Comparison of ENCODE assay signal across 18 cellular contexts in the genomic region with DNA sequence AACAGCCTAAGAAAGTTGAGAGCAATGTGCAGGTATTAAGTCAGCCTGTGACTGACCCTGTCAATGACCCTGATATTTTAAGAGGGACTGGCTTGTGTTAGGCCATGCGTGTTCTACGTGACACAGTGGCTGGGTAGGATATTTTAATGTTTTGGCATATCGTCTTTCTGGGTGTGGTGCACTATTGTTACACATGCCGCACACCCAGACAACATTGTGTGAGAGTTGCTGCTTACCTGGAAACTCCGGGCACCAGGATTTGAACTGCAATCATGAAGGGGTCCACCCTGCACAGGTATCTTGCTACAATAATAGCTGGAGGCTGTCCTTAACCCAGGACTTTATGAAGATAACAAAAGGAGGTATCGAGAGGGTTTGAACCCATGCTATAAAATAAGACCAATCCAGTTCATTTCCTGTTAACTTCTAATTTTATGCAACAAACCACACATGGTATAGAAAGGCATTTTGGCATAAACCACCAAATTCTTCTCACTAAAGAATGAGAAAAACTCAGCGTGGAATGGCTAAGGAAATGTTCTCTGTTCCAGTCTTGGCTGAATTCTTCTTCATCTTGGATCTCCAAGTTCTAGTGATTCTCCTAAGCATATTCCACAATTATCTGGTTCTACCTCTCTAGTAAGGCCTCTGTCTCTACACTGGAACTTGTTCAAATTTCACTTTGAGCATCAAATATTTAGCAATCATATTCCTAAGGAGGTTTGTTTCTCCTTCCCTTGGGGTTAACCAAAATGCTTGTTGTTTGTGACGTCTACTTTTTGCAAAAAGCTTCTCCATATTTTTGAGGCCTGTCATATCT.
"Had no signal": no experiment of that assay in that cellular context is flagged by ENCODE, and none has a peak within 500 bp of the region (broad histone marks: within the 10 kb centered on the region; RNA-seq: fewer than 3 reads in every experiment).

No MANE protein-coding gene starts in this region.

- H3K4me3 ChIP-seq: coronary artery, sigmoid colon, spleen, thoracic aorta had no signal

- H3K4me3 Mint-ChIP-seq: activated CD4-positive, alpha-beta T cell treated with anti-CD3 and anti-CD28 coated beads, Interleukin-2, amount 10 ng/mL, durations not matched to agents 24 days and 14 days; activated CD8-positive, alpha-beta T cell treated with anti-CD3 and anti-CD28 coated beads for 36 hours; activated naive CD4-positive, alpha-beta T cell treated with anti-CD3 and anti-CD28 coated beads for 36 hours; activated T-cell treated with anti-CD3 and anti-CD28 coated beads, Interleukin-2, amount 50 U/mL, for 24 hours; central memory CD8-positive, alpha-beta T cell; memory B cell; stimulated activated memory B cell treated with anti-CD40 and anti-IgM and Interleukin-4, amounts not matched to agents 10 μg/mL and 1 μg/mL and 100 μg/mL, for 72 hours had no signal

- DNase-seq: activated CD4-positive, alpha-beta T cell treated with anti-CD3 and anti-CD28 coated beads, Interleukin-2, amount 10 ng/mL, durations not matched to agents 24 days and 14 days; activated CD4-positive, CD25-positive, alpha-beta regulatory T cell; activated CD8-positive, alpha-beta T cell treated with anti-CD3 and anti-CD28 coated beads for 36 hours; activated naive CD4-positive, alpha-beta T cell treated with anti-CD3 and anti-CD28 coated beads for 36 hours; activated T-cell treated with anti-CD3 and anti-CD28 coated beads, Interleukin-2, amount 50 U/mL, for 24 hours; aorta; effector CD4-positive, alpha-beta T cell; naive B cell; sigmoid colon; spleen; stimulated activated CD4-positive, alpha-beta T cell treated with anti-CD3 and anti-CD28 coated beads, Interleukin-4, amount 100 ng/mL, for 4 hours; T-helper 1 cell; T-helper 9 cell had no signal

- H3K36me3 Mint-ChIP-seq: memory B cell; naive B cell; stimulated activated memory B cell treated with anti-CD40 and anti-IgM and Interleukin-4, amounts not matched to agents 10 μg/mL and 1 μg/mL and 100 μg/mL, for 72 hours had no signal

- H3K9me3 ChIP-seq: sigmoid colon, spleen, thoracic aorta had no signal

- H3K27ac Mint-ChIP-seq: activated CD4-positive, alpha-beta T cell treated with anti-CD3 and anti-CD28 coated beads, Interleukin-2, amount 10 ng/mL, durations not matched to agents 24 days and 14 days; activated CD8-positive, alpha-beta T cell treated with anti-CD3 and anti-CD28 coated beads for 36 hours; activated naive CD4-positive, alpha-beta T cell treated with anti-CD3 and anti-CD28 coated beads for 36 hours; activated T-cell treated with anti-CD3 and anti-CD28 coated beads, Interleukin-2, amount 50 U/mL, for 24 hours; memory B cell; stimulated activated memory B cell treated with anti-CD40 and anti-IgM and Interleukin-4, amounts not matched to agents 10 μg/mL and 1 μg/mL and 100 μg/mL, for 72 hours had no signal

- ATAC-seq: activated CD8-positive, alpha-beta T cell treated with anti-CD3 and anti-CD28 coated beads for 36 hours; stimulated activated memory B cell treated with anti-CD40 and anti-IgM and Interleukin-4, amounts not matched to agents 10 μg/mL and 1 μg/mL and 100 μg/mL, for 72 hours had no signal

- H3K4me1 ChIP-seq: sigmoid colon had no signal

- H3K36me3 ChIP-seq: sigmoid colon, spleen, thoracic aorta had no signal

- H3K27ac ChIP-seq: coronary artery, sigmoid colon, thoracic aorta had no signal

- H3K27me3 Mint-ChIP-seq: activated CD4-positive, alpha-beta T cell treated with anti-CD3 and anti-CD28 coated beads, Interleukin-2, amount 10 ng/mL, durations not matched to agents 24 days and 14 days; activated CD8-positive, alpha-beta T cell treated with anti-CD3 and anti-CD28 coated beads for 36 hours; central memory CD8-positive, alpha-beta T cell; memory B cell; naive B cell; stimulated activated memory B cell treated with anti-CD40 and anti-IgM and Interleukin-4, amounts not matched to agents 10 μg/mL and 1 μg/mL and 100 μg/mL, for 72 hours had no signal

- H3K27me3 ChIP-seq: sigmoid colon had no signal

- H3K9me3 Mint-ChIP-seq: activated CD4-positive, alpha-beta T cell treated with anti-CD3 and anti-CD28 coated beads, Interleukin-2, amount 10 ng/mL, durations not matched to agents 24 days and 14 days; activated CD8-positive, alpha-beta T cell treated with anti-CD3 and anti-CD28 coated beads for 36 hours; activated naive CD4-positive, alpha-beta T cell treated with anti-CD3 and anti-CD28 coated beads for 36 hours; activated T-cell treated with anti-CD3 and anti-CD28 coated beads, Interleukin-2, amount 50 U/mL, for 24 hours; central memory CD8-positive, alpha-beta T cell; memory B cell; stimulated activated memory B cell treated with anti-CD40 and anti-IgM and Interleukin-4, amounts not matched to agents 10 μg/mL and 1 μg/mL and 100 μg/mL, for 72 hours had no signal
